25 cellular contexts compared by ENCODE assay signal in the genomic region with DNA sequence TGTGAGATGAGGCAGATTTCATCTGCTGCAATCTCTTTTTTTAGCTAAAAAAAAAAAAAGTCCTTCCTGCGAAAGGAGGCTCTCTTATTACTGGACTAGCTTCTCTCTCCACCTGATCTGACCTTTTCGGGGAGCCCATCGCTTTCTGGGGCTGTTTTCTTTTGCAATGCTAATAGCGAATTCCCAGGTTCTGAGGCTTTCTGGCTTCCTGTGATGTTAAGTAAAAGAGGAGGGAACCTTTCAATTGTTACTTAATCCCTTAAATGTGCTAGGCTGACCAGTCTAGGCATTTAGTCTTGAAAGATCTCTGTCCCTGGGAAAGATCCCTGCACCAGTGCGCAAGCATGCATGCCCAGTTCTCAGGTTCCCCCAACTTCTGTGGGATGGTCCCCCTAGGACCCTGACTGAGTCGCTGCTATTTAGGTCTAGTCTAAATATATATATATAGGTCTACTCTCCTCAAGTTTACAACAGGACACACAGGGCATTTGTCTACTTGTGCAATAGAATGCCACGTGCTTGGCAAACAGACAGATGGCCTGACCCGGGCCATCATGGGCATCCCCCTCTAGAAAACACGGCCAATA.
"Had no signal": no experiment of that assay in that cellular context is flagged by ENCODE, and none has a peak within 500 bp of the region (broad histone marks: within the 10 kb centered on the region; RNA-seq: fewer than 3 reads in every experiment).

No MANE protein-coding gene starts in this region.

- H3K27ac Mint-ChIP-seq: activated CD8-positive, alpha-beta T cell treated with anti-CD3 and anti-CD28 coated beads for 36 hours; activated naive CD8-positive, alpha-beta T cell treated with anti-CD3 and anti-CD28 coated beads for 36 hours; activated T-helper 17 cell treated with anti-CD3 and anti-CD28 coated beads, Interleukin-2, amount 50 U/mL, for 72 hours; mesothelial cell of epicardium; nephron; stimulated activated effector memory CD8-positive, alpha-beta T cell treated with anti-CD3 and anti-CD28 coated beads, Interleukin-12 subunit alpha, Interleukin-12 subunit beta, amount 100 ng/mL, for 72 hours; T-helper 2 cell treated with Interferon-gamma antibody and Interleukin-4, amounts not matched to agents 5 μg/mL and 100 μg/mL, for 36 hours had no signal

- H3K9me3 Mint-ChIP-seq: activated CD8-positive, alpha-beta T cell treated with anti-CD3 and anti-CD28 coated beads for 36 hours; activated naive CD8-positive, alpha-beta T cell treated with anti-CD3 and anti-CD28 coated beads for 36 hours; activated T-helper 17 cell treated with anti-CD3 and anti-CD28 coated beads, Interleukin-2, amount 50 U/mL, for 72 hours; mesothelial cell of epicardium; nephron; T-helper 2 cell treated with Interferon-gamma antibody and Interleukin-4, amounts not matched to agents 5 μg/mL and 100 μg/mL, for 36 hours had no signal

- H3K27me3 Mint-ChIP-seq: activated CD8-positive, alpha-beta T cell treated with anti-CD3 and anti-CD28 coated beads for 36 hours had no signal

- H3K36me3 ChIP-seq: prostate gland, right lobe of liver, stomach, vagina had no signal

- H3K4me3 ChIP-seq: lung, prostate gland, right lobe of liver, smooth muscle cell, stomach, vagina had no signal

- DNase-seq: activated CD4-positive, alpha-beta T cell treated with anti-CD3 and anti-CD28 coated beads for 48 hours; activated CD4-positive, CD25-positive, alpha-beta regulatory T cell; activated CD8-positive, alpha-beta T cell treated with anti-CD3 and anti-CD28 coated beads for 36 hours; activated naive CD4-positive, alpha-beta T cell; activated naive CD8-positive, alpha-beta T cell treated with anti-CD3 and anti-CD28 coated beads for 36 hours; activated T-cell treated with anti-CD3 and anti-CD28 coated beads, Interleukin-2, amount 50 U/mL, for 1 hour; amniotic stem cell; foreskin keratinocyte; hippocampal formation; left colon; occipital lobe; right lobe of liver; stimulated activated CD4-positive, alpha-beta T cell treated with anti-CD3 and anti-CD28 coated beads, Interleukin-4, amount 100 ng/mL, for 24 hours; stomach; trophoblast cell had no signal

- H3K4me1 Mint-ChIP-seq: activated naive CD8-positive, alpha-beta T cell treated with anti-CD3 and anti-CD28 coated beads for 36 hours; activated T-helper 17 cell treated with anti-CD3 and anti-CD28 coated beads, Interleukin-2, amount 50 U/mL, for 72 hours; stimulated activated effector memory CD8-positive, alpha-beta T cell treated with anti-CD3 and anti-CD28 coated beads, Interleukin-12 subunit alpha, Interleukin-12 subunit beta, amount 100 ng/mL, for 72 hours had no signal

- ATAC-seq: activated CD8-positive, alpha-beta T cell treated with anti-CD3 and anti-CD28 coated beads for 36 hours; activated T-helper 17 cell treated with anti-CD3 and anti-CD28 coated beads, Interleukin-2, amount 50 U/mL, for 72 hours; foreskin keratinocyte; left colon; right lobe of liver; stimulated activated effector memory CD8-positive, alpha-beta T cell treated with anti-CD3 and anti-CD28 coated beads, Interleukin-12 subunit alpha, Interleukin-12 subunit beta, amount 100 ng/mL, for 72 hours had no signal

- H3K27ac ChIP-seq: epithelial cell of prostate, foreskin keratinocyte, prostate gland, right lobe of liver, stomach, vagina had no signal

- H3K4me2 ChIP-seq: smooth muscle cell had no signal

- H3K27me3 ChIP-seq: foreskin keratinocyte, vagina had no signal

- H3K9me3 ChIP-seq: prostate gland, right lobe of liver, stomach, vagina had no signal

- H3K36me3 Mint-ChIP-seq: activated naive CD8-positive, alpha-beta T cell treated with anti-CD3 and anti-CD28 coated beads for 36 hours; mesothelial cell of epicardium; stimulated activated effector memory CD8-positive, alpha-beta T cell treated with anti-CD3 and anti-CD28 coated beads, Interleukin-12 subunit alpha, Interleukin-12 subunit beta, amount 100 ng/mL, for 72 hours had no signal

- H3K4me3 Mint-ChIP-seq: activated CD8-positive, alpha-beta T cell treated with anti-CD3 and anti-CD28 coated beads for 36 hours; activated naive CD8-positive, alpha-beta T cell treated with anti-CD3 and anti-CD28 coated beads for 36 hours; activated T-helper 17 cell treated with anti-CD3 and anti-CD28 coated beads, Interleukin-2, amount 50 U/mL, for 72 hours; mesothelial cell of epicardium; nephron; stimulated activated effector memory CD8-positive, alpha-beta T cell treated with anti-CD3 and anti-CD28 coated beads, Interleukin-12 subunit alpha, Interleukin-12 subunit beta, amount 100 ng/mL, for 72 hours; T-helper 2 cell treated with Interferon-gamma antibody and Interleukin-4, amounts not matched to agents 5 μg/mL and 100 μg/mL, for 36 hours had no signal

- H3K4me1 ChIP-seq: foreskin keratinocyte, prostate gland, right lobe of liver, stomach, vagina had no signal
